8 cellular contexts compared by ENCODE assay signal in genomic region chr2:226798422-226799210, GRCh38. TPM values are rescaled to one million over a fixed set of nuclear protein-coding genes. Genes with fewer than 3 reads are reported as not detected.
DNase-seq lines count a peak whose midpoint lies in the region; ATAC-seq and TF ChIP-seq lines count a peak whose summit lies in the region.

No MANE protein-coding gene starts in this region.

- H3K4me3 ChIP-seq in HEK293 (ENCODE audit: low read depth, low read length) (peak overlapping the region; percentile 69), heart left ventricle (peak overlapping the region; percentile 45 to 97 (median 82))

- WGBS in heart left ventricle, 4 donors = 1 to 15% (median 5%) methylated on average over 32 to 80 of the region's 80 CpGs

- H3K27ac ChIP-seq in HEK293 (ENCODE audit: extremely low read depth, low read depth, low read length) = peak overlapping the region; percentile 97
- H3K27ac ChIP-seq in heart left ventricle = peak overlapping the region; percentile 69 to 98 (median 94)

- peak; percentile 25 for TF ChIP-seq CTCF in GM10248 (IDR thresholded peaks at IDR 0.05; ENCODE audit: control extremely low read depth, extremely low read depth, low read depth, missing control alignments)
- no peak for TF ChIP-seq CTCF in HEK293 (tag by site-specific recombination; IDR thresholded peaks at IDR 0.05)
- peak in 3 of 12 donors; percentile 18 to 34 (median 31) for TF ChIP-seq CTCF in heart left ventricle (IDR thresholded peaks at IDR 0.05)

- peaks cover 1% of the 10 kb centered on the region for H3K27me3 Mint-ChIP-seq in activated naive CD8-positive, alpha-beta T cell

- peaks cover 0 to 31% of the 10 kb centered on the region in 2 experiments; a peak in 1 of 3 replicates for H3K36me3 ChIP-seq in HEK293 (ENCODE audit: control insufficient read depth in 2 of 2, insufficient read depth in 1 of 2, low read length in 2 of 2)
- H3K36me3 ChIP-seq in heart left ventricle = peaks cover 0 to 9% (median 0%) of the 10 kb centered on the region in 9 donors

- H3K9me3 Mint-ChIP-seq in activated naive CD8-positive, alpha-beta T cell (ENCODE audit: low read depth) = no peaks in the 10 kb centered on the region

- H3K4me3 Mint-ChIP-seq in activated naive CD8-positive, alpha-beta T cell = peak overlapping the region; percentile 89

- peaks cover 0 to 29% (median 0%) of the 10 kb centered on the region in 9 donors for H3K27me3 ChIP-seq in heart left ventricle

- intact Hi-C loops in heart left ventricle (cut with DNase I) = loop anchor here (5.0 to 10.0 kb wide), 20 partner anchors 56 to 911 kb away; no protein-coding TSS in a partner anchor
- intact Hi-C loops in posterior cingulate gyrus (cut with DNase I) = no loop called here

- CTCF ChIA-PET in GM10248 (lab: Yijun Ruan, JAX) = interaction anchor here (0.8 to 3.8 kb wide), 5 partner anchors 14 to 583 kb away, joined by 3 to 13 read pairs (median 3); no protein-coding TSS in a partner anchor
- CTCF ChIA-PET in HEK293 (lab: Yijun Ruan, JAX) = interaction anchor here (0.6 to 1.0 kb wide), 3 partner anchors 41 to 97 kb away, joined by 3 read pairs; no protein-coding TSS in a partner anchor

- peaks cover 7% of the 10 kb centered on the region; the same call in 1 of the 2 replicates for H3K4me1 ChIP-seq in HEK293 (ENCODE audit: control insufficient read depth, insufficient read depth, low read length)
- peaks cover 0 to 70% (median 37%) of the 10 kb centered on the region in 12 donors for H3K4me1 ChIP-seq in heart left ventricle

- POLR2A ChIA-PET in GM10248 (lab: Yijun Ruan, JAX) (no interaction called here), HEK293 (lab: Yijun Ruan, JAX) (interaction anchor here (0.6 to 2.0 kb wide), 6 partner anchors 111 to 1134 kb away, joined by 3 to 4 read pairs (median 3); no protein-coding TSS in a partner anchor)

- no peak for ATAC-seq in heart left ventricle

- TF ChIP-seq POLR2A in heart left ventricle (IDR thresholded peaks at IDR 0.05) = no peak

- DNase-seq in GM10248 (ENCODE audit: extremely low spot score) = peak; percentile 70
- peak; percentile 71 for DNase-seq in NCI-H69 (lab: John Stamatoyannopoulos, UW)
- peak; percentile 47 to 78 (median 56) for DNase-seq in heart left ventricle
- DNase-seq in posterior cingulate gyrus = peak in 9 of 10 donors; percentile 37 to 93 (median 67)
- no peak for DNase-seq in NCI-H446 treated with DMSO at 0.1 percent for 48 hours (lab: John Stamatoyannopoulos, UW)
- DNase-seq in NCI-H2029 treated with DMSO at 0.1 percent for 48 hours (lab: John Stamatoyannopoulos, UW) = no peak

- peaks cover 2% of the 10 kb centered on the region for H3K36me3 Mint-ChIP-seq in activated naive CD8-positive, alpha-beta T cell

- H3K9me3 ChIP-seq in HEK293 (ENCODE audit: control insufficient read depth, insufficient read depth, low read depth, low read length) (no peaks in the 10 kb centered on the region), heart left ventricle (no peaks in the 10 kb centered on the region)

- H3K27ac Mint-ChIP-seq in activated naive CD8-positive, alpha-beta T cell = peak overlapping the region; percentile 86

- peaks cover 45% of the 10 kb centered on the region for H3K4me1 Mint-ChIP-seq in activated naive CD8-positive, alpha-beta T cell (ENCODE audit: low read depth)

TF ChIP-seq in HEK293, 187 proteins besides CTCF, POLR2A, EP300 and RAD21:
- TF ChIP-seq ZBTB8A (tag by site-specific recombination; IDR thresholded peaks at IDR 0.05) = peak; percentile 74
- TF ChIP-seq ZNF449 (tag by site-specific recombination; IDR thresholded peaks at IDR 0.05) = peak; percentile 55
- peak; percentile 68 for TF ChIP-seq GLIS2 (tag by site-specific recombination; IDR thresholded peaks at IDR 0.05)
- no peak for TF ChIP-seq ZBTB10 (tag by site-specific recombination; IDR thresholded peaks at IDR 0.05)
- TF ChIP-seq ZIC2 (tag by site-specific recombination; IDR thresholded peaks at IDR 0.05) = peak; percentile 69

RNA-seq across cellular contexts. Expression of gene IRS1, which starts 1.0 kb away (rescaled TPM):
- 10 to 100 TPM; 13.4 to 45.8 (median 16.8) TPM for total RNA-seq in heart left ventricle
- 1 to 10 TPM; 5.0 to 6.5 TPM for polyA plus RNA-seq in heart left ventricle

RNA-seq across cellular contexts. Expression of gene RHBDD1, which starts 37.2 kb away (rescaled TPM):
- 10 to 100 TPM; 12.5 to 44.5 (median 33.2) TPM for total RNA-seq in heart left ventricle
- 10 to 100 TPM in 1 of 2 donors, 1 to 10 TPM in 1; 4.7 to 13.4 TPM for polyA plus RNA-seq in heart left ventricle

Comparison
In these comparisons a context has a peak if more than half of its experiments do, and no peak if none do; other contexts are left out.
1. DNase-seq: peak in GM10248 (single experiment), NCI-H69 (single experiment), heart left ventricle (5 of 5) and posterior cingulate gyrus (9 of 10); none in NCI-H446 treated with DMSO at 0.1 percent for 48 hours (single experiment) and NCI-H2029 treated with DMSO at 0.1 percent for 48 hours (single experiment).